ENCODE assay signal across 23 cellular contexts in the genomic region with DNA sequence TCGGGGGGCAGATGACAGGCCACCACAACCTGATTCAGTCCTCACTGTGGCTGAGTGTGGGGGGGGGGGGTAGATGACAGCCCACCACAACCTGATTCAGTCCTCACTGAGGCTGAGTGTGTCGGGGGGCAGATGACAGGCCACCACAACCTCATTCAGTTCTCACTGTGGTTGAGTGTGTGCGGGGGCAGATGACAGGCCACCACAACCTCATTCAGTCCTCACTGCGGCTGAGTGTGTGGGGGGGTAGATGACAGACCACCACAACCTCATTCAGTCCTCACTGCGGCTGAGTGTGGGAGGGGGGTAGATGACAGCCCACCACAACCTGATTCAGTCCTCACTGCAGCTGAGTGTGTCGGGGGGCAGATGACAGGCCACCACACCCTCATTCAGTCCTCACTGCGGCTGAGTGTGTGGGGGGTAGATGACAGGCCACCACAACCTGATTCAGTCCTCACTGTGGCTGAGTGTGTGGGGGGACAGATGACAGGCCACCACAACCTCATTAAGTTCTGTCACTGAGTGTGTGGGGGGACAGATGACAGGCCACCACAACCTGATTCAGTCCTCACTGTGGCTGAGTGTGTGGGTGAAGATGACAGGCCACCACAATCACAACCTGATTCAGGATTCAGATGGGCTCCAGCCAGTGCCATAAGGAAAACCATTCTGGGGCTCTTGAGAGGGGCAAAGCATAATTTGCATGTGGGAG. TPM values are rescaled to one million over a fixed set of nuclear protein-coding genes. Genes with fewer than 3 reads are reported as not detected.
DNase-seq lines count a peak whose midpoint lies in the region; ATAC-seq and TF ChIP-seq lines count a peak whose summit lies in the region.
"Had no signal": no experiment of that assay in that cellular context is flagged by ENCODE, and none has a peak within 500 bp of the region (broad histone marks: within the 10 kb centered on the region; RNA-seq: fewer than 3 reads in every experiment).

No MANE protein-coding gene starts in this region.

- H3K36me3 Mint-ChIP-seq in activated T-cell treated with anti-CD3 and anti-CD28 coated beads, Interleukin-2, amount 50 U/mL, for 72 hours (ENCODE audit: insufficient read depth in 2 of 2): peaks cover 38 to 66% of the 10 kb centered on the region in 2 donors
- H3K36me3 Mint-ChIP-seq in immature natural killer cell: peaks cover 29 to 50% (median 33%) of the 10 kb centered on the region in 3 donors

- H3K27ac Mint-ChIP-seq in activated T-cell treated with anti-CD3 and anti-CD28 coated beads, Interleukin-2, amount 50 U/mL, for 72 hours: no peak overlapping the region
- H3K27ac Mint-ChIP-seq in immature natural killer cell: peak overlapping the region; percentile 50 to 84 (median 73)
- H3K27ac Mint-ChIP-seq: CD14-positive monocyte; CD4-positive, alpha-beta T cell had no signal

- no peak for TF ChIP-seq POLR2A in NB4 (IDR thresholded peaks at IDR 0.05; ENCODE audit: extremely low read depth, insufficient read length)

- in situ Hi-C loops in G401 (cut with HindIII; ENCODE audit: low sequenced_read_pairs): no loop called here

- H3K27me3 Mint-ChIP-seq in activated T-cell treated with anti-CD3 and anti-CD28 coated beads, Interleukin-2, amount 50 U/mL, for 72 hours (ENCODE audit: low read depth): no peaks in the 10 kb centered on the region
- peaks cover 4 to 9% (median 8%) of the 10 kb centered on the region in 3 donors for H3K27me3 Mint-ChIP-seq in immature natural killer cell (ENCODE audit: low read depth in 3 of 3)
- H3K27me3 Mint-ChIP-seq: CD4-positive, alpha-beta T cell; CD8-positive, alpha-beta memory T cell had no signal

- peak; percentile 20 to 39 for ATAC-seq in activated T-cell treated with anti-CD3 and anti-CD28 coated beads, Interleukin-2, amount 50 U/mL, for 72 hours (replicated peaks in 1 of 2)
- ATAC-seq in HG03521 (IDR thresholded peaks at IDR 0.05; ENCODE audit: unreplicated experiment): no peak
- ATAC-seq: A549 had no signal

- H3K4me3 ChIP-seq in NB4 (ENCODE audit: low read depth, low read length): no peak overlapping the region
- H3K4me3 ChIP-seq: A549; BLaER1 treated with 17β-estradiol and CSF1 and Interleukin-3, amounts not matched to agents 10 nM and 100 nM; GM23248 had no signal

- peak; percentile 8 to 10 for DNase-seq in activated T-cell treated with anti-CD3 and anti-CD28 coated beads, Interleukin-2, amount 50 U/mL, for 72 hours
- no peak for DNase-seq in activated T-cell treated with anti-CD3 and anti-CD28 coated beads for 4 hours
- peak; percentile 10 for DNase-seq in NB4 (ENCODE audit: low read depth)
- DNase-seq in immature natural killer cell: peak; percentile 28 to 51 (median 29)
- DNase-seq in stimulated activated CD8-positive, alpha-beta memory T cell treated with anti-CD3 and anti-CD28 coated beads, Interleukin-4, amount 100 ng/mL, for 48 hours: peak; percentile 25
- DNase-seq in G401 (ENCODE audit: low spot score): no peak
- no peak for DNase-seq in DMS 273 (lab: John Stamatoyannopoulos, UW; ENCODE audit: unreplicated experiment)
- DNase-seq: 8988T; ACHN; AML-193; BE2C; CD4-positive, alpha-beta T cell; CD8-positive, alpha-beta memory T cell; DMS53; DMS79 treated with DMSO at 0.1 percent for 48 hours; GM23248; H7; HCEC 1CT had no signal

- peaks cover 20 to 27% of the 10 kb centered on the region in 2 donors for H3K9me3 Mint-ChIP-seq in activated T-cell treated with anti-CD3 and anti-CD28 coated beads, Interleukin-2, amount 50 U/mL, for 72 hours
- H3K9me3 Mint-ChIP-seq in immature natural killer cell: peaks cover 8 to 38% (median 25%) of the 10 kb centered on the region in 6 donors

- TF ChIP-seq CTCF in NB4 (IDR thresholded peaks at IDR 0.05; ENCODE audit: low read depth, low read length): no peak

- H3K4me3 Mint-ChIP-seq in activated T-cell treated with anti-CD3 and anti-CD28 coated beads, Interleukin-2, amount 50 U/mL, for 72 hours: no peak overlapping the region
- peak overlapping the region in 3 of 5 donors; percentile 34 to 62 (median 53) for H3K4me3 Mint-ChIP-seq in immature natural killer cell
- H3K4me3 Mint-ChIP-seq: CD14-positive monocyte; CD4-positive, alpha-beta T cell had no signal

- H3K4me1 Mint-ChIP-seq in activated T-cell treated with anti-CD3 and anti-CD28 coated beads, Interleukin-2, amount 50 U/mL, for 72 hours (ENCODE audit: low read depth): no peaks in the 10 kb centered on the region
- H3K4me1 Mint-ChIP-seq in immature natural killer cell: peaks cover 51 to 68% of the 10 kb centered on the region in 2 donors
- H3K4me1 Mint-ChIP-seq: CD14-positive monocyte had no signal

RNA-seq across cellular contexts. Expression of a gene that starts 16.9 kb away (rescaled TPM):
- total RNA-seq in activated T-cell treated with anti-CD3 and anti-CD28 coated beads, Interleukin-2, amount 50 U/mL, for 72 hours: 10 to 100 TPM; 19.2 to 24.3 TPM
- polyA plus RNA-seq in immature natural killer cell: 1 to 10 TPM; 4.7 to 8.2 (median 6.4) TPM
- total RNA-seq in G401 (2014; rRNA removed; shearing (Covaris generic)): 12.3 and 13.6 TPM in 2 replicates
- total RNA-seq: H1, H7 had no signal

Comparison
In these comparisons a context has a peak if more than half of its experiments do, and no peak if none do; other contexts are left out.
1. DNase-seq: peak in activated T-cell treated with anti-CD3 and anti-CD28 coated beads, Interleukin-2, amount 50 U/mL, for 72 hours (2 of 2), NB4 (single experiment), immature natural killer cell (3 of 3) and stimulated activated CD8-positive, alpha-beta memory T cell treated with anti-CD3 and anti-CD28 coated beads, Interleukin-4, amount 100 ng/mL, for 48 hours (single experiment); none in activated T-cell treated with anti-CD3 and anti-CD28 coated beads for 4 hours (single experiment), G401 (single experiment) and DMS 273 (single experiment).
2. H3K4me3 Mint-ChIP-seq: peak in immature natural killer cell (3 of 5); none in activated T-cell treated with anti-CD3 and anti-CD28 coated beads, Interleukin-2, amount 50 U/mL, for 72 hours (0 of 2).